Comparison of ENCODE assay signal across 20 cellular contexts in the genomic region with DNA sequence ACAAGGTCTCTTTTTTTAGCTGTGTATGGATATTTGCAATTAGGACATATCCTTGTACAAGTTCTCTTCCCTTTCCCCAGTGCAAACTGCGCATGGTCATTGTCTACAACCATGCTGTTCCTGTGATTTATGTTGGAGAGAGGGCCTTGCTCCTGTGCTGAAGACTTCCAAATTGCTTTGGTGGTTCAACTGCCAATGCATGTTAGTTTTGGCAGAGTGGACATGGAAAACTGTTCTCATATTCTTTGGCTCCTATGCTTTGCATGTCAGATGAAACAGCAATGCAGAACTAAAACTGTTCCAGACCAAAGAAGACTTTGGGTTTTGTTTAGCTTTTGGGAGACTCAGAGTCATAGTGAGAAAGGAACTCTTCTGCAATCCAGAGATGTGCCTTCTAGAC.
"Had no signal": no experiment of that assay in that cellular context is flagged by ENCODE, and none has a peak within 500 bp of the region (broad histone marks: within the 10 kb centered on the region; RNA-seq: fewer than 3 reads in every experiment).

No MANE protein-coding gene starts in this region.

- ATAC-seq: activated T-cell treated with anti-CD3 and anti-CD28 coated beads, Interleukin-2, amount 50 U/mL, for 72 hours; body of pancreas; T-helper 17 cell had no signal

- H3K9me3 ChIP-seq: ascending aorta, body of pancreas had no signal

- H3K4me1 ChIP-seq: body of pancreas had no signal

- H3K36me3 ChIP-seq: ascending aorta had no signal

- H3K27ac ChIP-seq: body of pancreas, KMS-11 had no signal

- H3K9ac ChIP-seq: KMS-11 had no signal

- DNase-seq: activated B cell treated with CpG ODN at 0.5 μM for 24 hours; activated CD4-positive, alpha-beta memory T cell treated with anti-CD3 and anti-CD28 coated beads, Interleukin-2, amount 10 ng/mL, durations not matched to agents 7 days and 5 days; activated CD4-positive, alpha-beta T cell treated with anti-CD3 and anti-CD28 coated beads for 1 hour; activated CD4-positive, alpha-beta T cell treated with anti-CD3 and anti-CD28 coated beads, Interleukin-2, amount 10 ng/mL, durations not matched to agents 7 days and 5 days; activated naive CD4-positive, alpha-beta T cell; activated T-cell treated with anti-CD3 and anti-CD28 coated beads, Interleukin-2, amount 50 U/mL, for 72 hours; body of pancreas; central memory CD4-positive, alpha-beta T cell; NCI-H1092 treated with DMSO at 0.1 percent for 48 hours; NCI-H1436 treated with DMSO at 0.1 percent for 48 hours; NCI-H187; NCI-H2081; NCI-H510A treated with DMSO at 0.1 percent for 48 hours; NCI-H69; NK-92 treated with Interleukin-12 subunit alpha and Interleukin-12 subunit beta, amount 100 ng/mL, for 24 hours; SIG-M5; T-helper 17 cell; T-helper 9 cell had no signal

- H3K4me2 ChIP-seq: KMS-11 had no signal

- H3K4me3 ChIP-seq: ascending aorta, body of pancreas had no signal

- H3K27me3 ChIP-seq: ascending aorta, body of pancreas had no signal
